Comparison of ENCODE assay signal across 25 cellular contexts in the genomic region with DNA sequence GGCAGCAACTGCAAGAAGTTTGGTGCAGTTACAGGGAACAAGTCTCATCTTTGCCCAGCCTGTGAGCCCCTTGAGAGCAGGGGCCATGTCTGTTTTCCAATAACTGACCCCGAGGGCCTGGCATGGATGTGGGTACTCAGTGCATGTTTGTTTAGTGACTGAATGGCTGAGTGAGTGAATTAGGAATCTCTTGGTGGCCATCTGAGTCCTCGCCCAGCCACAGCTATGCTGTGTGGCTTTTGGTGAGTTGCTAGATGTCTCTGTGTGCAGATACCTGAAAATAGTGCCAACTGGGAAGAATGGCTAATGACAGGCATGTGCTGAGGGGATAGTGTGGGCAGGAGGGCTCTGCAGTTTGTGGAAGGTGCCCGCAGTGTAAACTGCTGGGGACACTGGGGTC.
"Had no signal": no experiment of that assay in that cellular context is flagged by ENCODE, and none has a peak within 500 bp of the region (broad histone marks: within the 10 kb centered on the region; RNA-seq: fewer than 3 reads in every experiment).

No MANE protein-coding gene starts in this region.

- H2AFZ ChIP-seq: hepatocyte had no signal

- H3K4me1 ChIP-seq: foreskin keratinocyte, gastroesophageal sphincter, left lung, lower lobe of right lung had no signal

- H3K36me3 Mint-ChIP-seq: immature natural killer cell, mesothelial cell of epicardium had no signal

- H3K79me2 ChIP-seq: hepatocyte had no signal

- H3K9me3 ChIP-seq: esophagus muscularis mucosa, gastroesophageal sphincter, heart left ventricle, left lung, lower lobe of right lung, mucosa of descending colon had no signal

- FAIRE-seq: colon, endothelial cell of umbilical vein, frontal cortex, kidney had no signal

- H3K27ac Mint-ChIP-seq: immature natural killer cell, mesothelial cell of epicardium had no signal

- H3K36me3 ChIP-seq: esophagus muscularis mucosa, gastroesophageal sphincter, heart left ventricle, left lung, lower lobe of right lung had no signal

- H3K9me3 Mint-ChIP-seq: immature natural killer cell, mesothelial cell of epicardium had no signal

- ATAC-seq: foreskin keratinocyte, gastroesophageal sphincter, heart left ventricle, left colon, left lung, left ventricle myocardium superior, lower lobe of right lung, mucosa of descending colon had no signal

- DNase-seq: dermis blood vessel endothelial cell; dorsolateral prefrontal cortex; effector CD4-positive, alpha-beta T cell; effector memory CD4-positive, alpha-beta T cell; foreskin keratinocyte; heart left ventricle; hypothalamus; immature natural killer cell; islet precursor cell; kidney; kidney glomerular epithelial cell; left colon; left ventricle myocardium superior; lower lobe of right lung; mesenchymal stem cell had no signal

- H3K4me3 ChIP-seq: coronary artery, dorsolateral prefrontal cortex, esophagus muscularis mucosa, gastroesophageal sphincter, heart left ventricle, hepatocyte, left lung, lower lobe of right lung, mucosa of descending colon had no signal

- H3K4me1 Mint-ChIP-seq: immature natural killer cell had no signal

- H3K4me2 ChIP-seq: hepatocyte had no signal

- H3K27ac ChIP-seq: coronary artery, dorsolateral prefrontal cortex, esophagus muscularis mucosa, foreskin keratinocyte, gastroesophageal sphincter, hepatocyte, left lung, lower lobe of right lung had no signal

- H3K4me3 Mint-ChIP-seq: immature natural killer cell, mesothelial cell of epicardium had no signal

- H3K27me3 ChIP-seq: dorsolateral prefrontal cortex, esophagus muscularis mucosa, heart left ventricle, left lung had no signal
